ENCODE assay signal across 8 cellular contexts in the genomic region with DNA sequence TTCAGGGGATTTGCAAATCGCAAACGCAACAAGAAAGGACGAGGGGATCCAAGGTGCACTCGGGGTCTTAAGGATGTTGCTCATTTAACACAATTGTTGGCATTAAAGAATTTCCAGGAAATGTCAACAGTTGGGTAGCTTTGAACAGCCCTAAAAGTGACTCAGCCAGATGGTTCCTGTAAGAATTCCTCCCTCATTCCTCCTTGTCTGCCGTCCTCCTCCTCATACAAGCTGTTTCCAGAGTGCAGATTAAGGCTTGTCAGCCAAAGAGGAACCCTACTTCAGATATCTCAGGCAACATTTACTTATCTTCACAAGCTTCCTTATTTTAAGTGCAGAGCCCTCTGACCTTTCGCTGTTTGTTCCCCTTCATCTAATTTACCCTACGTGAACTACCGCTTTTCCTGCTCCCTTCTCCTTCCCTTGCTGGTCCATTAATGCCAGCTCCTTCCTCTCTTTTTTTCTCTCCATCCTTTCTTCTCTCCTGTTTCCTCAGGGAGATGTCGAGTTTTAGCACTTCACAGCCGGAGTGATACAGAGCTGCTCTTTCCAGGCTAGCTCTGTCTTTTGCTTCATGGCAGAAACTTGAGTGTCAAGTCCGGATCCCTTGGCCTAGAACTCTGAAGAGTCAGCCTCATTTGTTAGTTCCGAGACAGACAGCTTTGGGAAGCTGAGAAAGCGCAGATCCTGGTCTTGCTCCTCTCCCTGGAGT. TPM values are rescaled to one million over a fixed set of nuclear protein-coding genes. Genes with fewer than 3 reads are reported as not detected.
DNase-seq lines count a peak whose midpoint lies in the region; ATAC-seq and TF ChIP-seq lines count a peak whose summit lies in the region.

No MANE protein-coding gene starts in this region.

- H3K4me2 ChIP-seq in PC-3 (ENCODE audit: low read length), result peak overlapping the region; percentile 69

- no peaks in the 10 kb centered on the region for H3K27me3 ChIP-seq in PC-3 (ENCODE audit: low read length)
- no peaks in the 10 kb centered on the region for H3K27me3 ChIP-seq in neutrophil

- H3K9me3 ChIP-seq in PC-3 (ENCODE audit: low read length) (no peaks in the 10 kb centered on the region), neutrophil (no peaks in the 10 kb centered on the region)

- POLR2A ChIA-PET in PC-3 (lab: Charles Lee; ENCODE audit: unreplicated experiment), result no interaction called here

- H3K4me3 ChIP-seq in PC-3 (ENCODE audit: low read length) (no peak overlapping the region; the same call in 1 of the 2 replicates), epithelial cell of esophagus (ENCODE audit: low read length) (no peak overlapping the region), neutrophil (ENCODE audit: low read depth in 1 of 2, low read length in 1 of 2) (peak overlapping the region in 1 of 2 experiments; percentile 25)

- BruUV-seq in PC-3 (replicated peaks; lab: Mats Ljungman, UMichigan), result no TSS peak

- H3K27ac ChIP-seq in PC-3 (ENCODE audit: low read length) (peak overlapping the region; percentile 62), neutrophil (peak overlapping the region; percentile 83)

- ATAC-seq in PC-3 (peak; percentile 58), GM19467 (IDR thresholded peaks at IDR 0.05; ENCODE audit: unreplicated experiment) (no peak)

- no peak overlapping the region for H3K9ac ChIP-seq in PC-3 (ENCODE audit: low read length)

- H3K36me3 ChIP-seq in PC-3 (ENCODE audit: low read depth, low read length) (no peaks in the 10 kb centered on the region), neutrophil (no peaks in the 10 kb centered on the region)

- DNase-seq in GDM1 (lab: John Stamatoyannopoulos, UW) (peak; percentile 75), PC-3 (peak; percentile 66), epithelial cell of esophagus (ENCODE audit: low read depth) (peak; percentile 56), midbrain (lab: John Stamatoyannopoulos, UW) (no peak), NCI-H1436 treated with DMSO at 0.1 percent for 48 hours (lab: John Stamatoyannopoulos, UW) (no peak)
- no peak for DNase-seq in activated CD8-positive, alpha-beta memory T cell treated with anti-CD3 and anti-CD28 coated beads for 24 hours

- TF ChIP-seq CTCF in PC-3 (conservative IDR thresholded peaks at IDR 0.05; ENCODE audit: low read depth, low read length) (no peak), epithelial cell of esophagus (IDR thresholded peaks at IDR 0.05; ENCODE audit: insufficient read depth, low read depth, low read length, missing control alignments) (no peak), neutrophil (IDR thresholded peaks at IDR 0.05) (no peak)

- no peaks in the 10 kb centered on the region for H3K9me2 ChIP-seq in PC-3 (replicated peaks; ENCODE audit: low read length)

- H4K20me1 ChIP-seq in PC-3 (ENCODE audit: low read length), result no peaks in the 10 kb centered on the region

- peaks cover 3% of the 10 kb centered on the region for H3F3A ChIP-seq in PC-3 (ENCODE audit: low read length, unreplicated experiment)

- H3K4me1 ChIP-seq in PC-3 (ENCODE audit: insufficient read depth, low read length) (peaks cover 33% of the 10 kb centered on the region), neutrophil (ENCODE audit: control insufficient read depth in 1 of 2, insufficient read depth in 1 of 2, low read depth in 1 of 2, low read length in 1 of 2) (peaks cover 17 to 25% of the 10 kb centered on the region in 2 experiments)

- CTCF ChIA-PET in PC-3 (lab: Charles Lee), result interaction anchor here (1.0 kb wide), 1 partner anchor 221 kb away, joined by 3 read pairs; no protein-coding TSS in a partner anchor

- H2AFZ ChIP-seq in PC-3 (ENCODE audit: low read length), result no peak overlapping the region

- no peaks in the 10 kb centered on the region for H3K79me2 ChIP-seq in PC-3 (ENCODE audit: low read length)

- intact Hi-C loops in PC-3 (cut with micrococcal nuclease), result no loop called here

RNA-seq across cellular contexts. Expression of gene TBC1D7, which starts 26.1 kb away (rescaled TPM):
- 16.9 and 18.5 TPM in 2 replicates for total RNA-seq in PC-3 (2014; rRNA removed)

Comparison
In these comparisons a context has a peak if more than half of its experiments do, and no peak if none do; other contexts are left out.
1. DNase-seq: peak in GDM1 (single experiment), PC-3 (single experiment) and epithelial cell of esophagus (single experiment); none in midbrain (single experiment), NCI-H1436 treated with DMSO at 0.1 percent for 48 hours (single experiment) and activated CD8-positive, alpha-beta memory T cell treated with anti-CD3 and anti-CD28 coated beads for 24 hours (single experiment).